13 cellular contexts compared by ENCODE assay signal in genomic region chr14:50333010-50333409, GRCh38. TPM values are rescaled to one million over a fixed set of nuclear protein-coding genes. Genes with fewer than 3 reads are reported as not detected.
DNase-seq lines count a peak whose midpoint lies in the region; ATAC-seq and TF ChIP-seq lines count a peak whose summit lies in the region.
"Had no signal": no experiment of that assay in that cellular context is flagged by ENCODE, and none has a peak within 500 bp of the region (broad histone marks: within the 10 kb centered on the region; RNA-seq: fewer than 3 reads in every experiment).

No MANE protein-coding gene starts in this region.

- no peak overlapping the region for H2BK20ac ChIP-seq in IMR-90 (ENCODE audit: low read depth, low read length)

- H3K27ac ChIP-seq in IMR-90 (ENCODE audit: insufficient read depth, low read length) = no peak overlapping the region

- no peak for TF ChIP-seq RAD21 in IMR-90 (IDR thresholded peaks at IDR 0.05; ENCODE audit: low read length)

- POLR2A ChIA-PET in IMR-90 (lab: Charles Lee; ENCODE audit: unreplicated experiment) = no interaction called here

- H3K14ac ChIP-seq in IMR-90 (replicated peaks; ENCODE audit: low read depth, low read length) = no peak overlapping the region

- no peak overlapping the region for H2AK5ac ChIP-seq in IMR-90 (ENCODE audit: low read depth, low read length)

- no peak overlapping the region for H2AK9ac ChIP-seq in IMR-90 (replicated peaks; ENCODE audit: low read depth, low read length, poor library complexity)

- in situ Hi-C loops in IMR-90 (cut with MboI; ENCODE audit: low sequenced_read_pairs) = no loop called here

- no peak for TF ChIP-seq POLR2A in IMR-90 (IDR thresholded peaks at IDR 0.05; ENCODE audit: low read depth, low read length)

- H3K9me3 ChIP-seq in IMR-90 (ENCODE audit: control insufficient read depth, insufficient read depth, low read length) = no peaks in the 10 kb centered on the region
- H3K9me3 ChIP-seq: spleen had no signal

- H2BK5ac ChIP-seq in IMR-90 (ENCODE audit: low read depth, low read length, poor library complexity, severe bottlenecking) = no peak overlapping the region

- H4K8ac ChIP-seq in IMR-90 (ENCODE audit: low read depth in 2 of 2, low read length in 2 of 2) = no peak overlapping the region

- DNase-seq in A172 (ENCODE audit: low spot score) = peak; percentile 59
- DNase-seq in IMR-90 = peak; percentile 86
- DNase-seq in dermis blood vessel endothelial cell = peak; percentile 57
- DNase-seq in immature natural killer cell = no peak
- DNase-seq in ecto neural progenitor cell (ENCODE audit: low spot score) = no peak
- DNase-seq in retina = no peak
- DNase-seq in activated naive CD4-positive, alpha-beta T cell treated with Interleukin-2 at 50 U/mL for 16 hours = no peak
- DNase-seq in iPS-NIHi11 (ENCODE audit: low spot score) = no peak
- DNase-seq: head of caudate nucleus; NCI-H187; NK-92 treated with Interleukin-12 subunit alpha and Interleukin-12 subunit beta, amount 100 ng/mL, for 24 hours; spleen; T-helper 17 cell had no signal

- 0% methylated on average over 1 of the region's 3 CpGs; no CpG with 5 or more reads in 1 of the 2 experiments for WGBS in IMR-90 (ENCODE audit: extremely low coverage in 2 of 2, insufficient read length in 1 of 2), 2 experiments

- no peaks in the 10 kb centered on the region for H3K27me3 ChIP-seq in IMR-90 (ENCODE audit: control insufficient read depth, insufficient read depth, low read length)
- H3K27me3 ChIP-seq: spleen had no signal

- no peak overlapping the region for H4K5ac ChIP-seq in IMR-90 (ENCODE audit: low read depth, low read length)

- H3K36me3 Mint-ChIP-seq in immature natural killer cell = peaks cover 4 to 25% (median 19%) of the 10 kb centered on the region in 3 donors

- H3K9me1 ChIP-seq in IMR-90 (ENCODE audit: insufficient read depth, low read length) = peaks cover 6% of the 10 kb centered on the region

- H3K56ac ChIP-seq in IMR-90 (ENCODE audit: extremely low read depth, insufficient read depth, low read length) = no peak overlapping the region

- no peak overlapping the region for H3K23ac ChIP-seq in IMR-90 (ENCODE audit: low read depth, low read length)

- no peaks in the 10 kb centered on the region for H3K9me3 Mint-ChIP-seq in immature natural killer cell

- H2AFZ ChIP-seq in IMR-90 (replicated peaks; ENCODE audit: low read length, poor library complexity) = no peak overlapping the region

- no peak overlapping the region for H3K4ac ChIP-seq in IMR-90 (ENCODE audit: low read depth, low read length)

- no peak overlapping the region for H3K4me2 ChIP-seq in IMR-90 (ENCODE audit: low read depth, low read length)

- H3K4me1 ChIP-seq in IMR-90 (ENCODE audit: control insufficient read depth, insufficient read depth, low read length) = peaks cover 14% of the 10 kb centered on the region

- no peak overlapping the region for H2BK120ac ChIP-seq in IMR-90 (ENCODE audit: low read depth, low read length)

- no peak overlapping the region for H4K91ac ChIP-seq in IMR-90 (ENCODE audit: insufficient read depth, low read depth, low read length)

- no peak overlapping the region for H3K18ac ChIP-seq in IMR-90 (ENCODE audit: low read depth, low read length)

- no peak overlapping the region for H3K4me3 Mint-ChIP-seq in immature natural killer cell
- H3K4me3 Mint-ChIP-seq: T-helper 17 cell had no signal

- dilution Hi-C loops in IMR-90 (cut with HindIII; ENCODE audit: low sequenced_read_pairs, unreplicated experiment) = no loop called here

- TF ChIP-seq CTCF in IMR-90 (conservative IDR thresholded peaks at IDR 0.05; ENCODE audit: low read depth, low read length) = no peak

- intact Hi-C loops in IMR-90 (cut with micrococcal nuclease) = no loop called here

- H3K27me3 Mint-ChIP-seq in immature natural killer cell (ENCODE audit: low read depth in 3 of 3) = no peaks in the 10 kb centered on the region
- H3K27me3 Mint-ChIP-seq: T-helper 17 cell had no signal

- no peaks in the 10 kb centered on the region for H4K20me1 ChIP-seq in IMR-90 (ENCODE audit: insufficient read depth, low read length)

- no peak overlapping the region for H3K9ac ChIP-seq in IMR-90 (ENCODE audit: low read depth, low read length)

- H3K4me3 ChIP-seq in IMR-90 (ENCODE audit: insufficient read depth, low read depth, low read length) = no peak overlapping the region
- H3K4me3 ChIP-seq: spleen had no signal

- no TSS peak for BruUV-seq in IMR-90 (replicated peaks; lab: Mats Ljungman, UMichigan)

- CTCF ChIA-PET in IMR-90 (lab: Yijun Ruan, JAX) = interaction anchor here (0.7 to 2.4 kb wide), 2 partner anchors 9 to 13 kb away, joined by 3 to 5 read pairs; no protein-coding TSS in a partner anchor

- peaks cover 0 to 12% of the 10 kb centered on the region in 2 experiments; a peak in 2 of 4 replicates for H3K79me1 ChIP-seq in IMR-90 (ENCODE audit: low read depth in 1 of 2, low read length in 2 of 2)

- H2BK15ac ChIP-seq in IMR-90 (ENCODE audit: low read depth, low read length) = 0 out of 3 replicates have a peak overlapping the region, but pooled peaks have one; percentile 8

- H3K27ac Mint-ChIP-seq in immature natural killer cell = peak overlapping the region in 5 of 6 donors; percentile 1 to 84 (median 60)
- H3K27ac Mint-ChIP-seq: T-helper 17 cell had no signal

- H3K4me1 Mint-ChIP-seq in immature natural killer cell = peaks cover 21 to 23% of the 10 kb centered on the region in 2 donors

- ATAC-seq in IMR-90 (ENCODE audit: low read depth) = peak; percentile 52
- ATAC-seq: T-helper 17 cell had no signal

- H3K36me3 ChIP-seq in IMR-90 (ENCODE audit: control insufficient read depth, insufficient read depth, low read length) = no peaks in the 10 kb centered on the region

TF ChIP-seq in IMR-90, 13 proteins besides CTCF, POLR2A, EP300 and RAD21:
- TF ChIP-seq CHD1 (IDR thresholded peaks at IDR 0.05; ENCODE audit: low read depth, low read length) (no peak), CEBPB (IDR thresholded peaks at IDR 0.05; ENCODE audit: low read depth, low read length) (peak; percentile 86)

RNA-seq across cellular contexts. Expression of gene DMAC2L, which starts 20.9 kb away (rescaled TPM):
- 2.3 and 3.5 TPM in 2 replicates for total RNA-seq in A172 (2014; rRNA removed; shearing (Covaris generic))
- 3.9 and 5.0 TPM in 2 replicates for total RNA-seq in IMR-90 (2012; rRNA removed)
- polyA plus RNA-seq in IMR-90 (2012; rRNA removed) = 6.1 and 7.8 TPM in 2 replicates
- polyA plus RNA-seq in IMR-90 (2012; cell fraction: cytosol; rRNA removed) = 2.2 and 9.5 TPM in 2 replicates
- 6.2 and 11.8 TPM in 2 replicates for polyA plus RNA-seq in IMR-90 (2012; cell fraction: nucleus; rRNA removed; ENCODE audit: low replicate concordance)
- 7.7 and 7.8 TPM in 2 replicates for total RNA-seq in dermis blood vessel endothelial cell
- polyA plus RNA-seq in immature natural killer cell = 10 to 100 TPM; 13.6 to 20.9 (median 20.0) TPM

RNA-seq across cellular contexts. Expression of gene L2HGDH, which starts 21.0 kb away (rescaled TPM):
- 3.3 and 3.7 TPM in 2 replicates for total RNA-seq in A172 (2014; rRNA removed; shearing (Covaris generic))
- 3.8 and 5.0 TPM in 2 replicates for total RNA-seq in IMR-90 (2012; rRNA removed)
- polyA plus RNA-seq in IMR-90 (2012; rRNA removed) = 2.8 and 3.1 TPM in 2 replicates
- 1.5 and 2.3 TPM in 2 replicates for polyA plus RNA-seq in IMR-90 (2012; cell fraction: cytosol; rRNA removed)
- polyA plus RNA-seq in IMR-90 (2012; cell fraction: nucleus; rRNA removed; ENCODE audit: low replicate concordance) = 0.87 and 2.4 TPM in 2 replicates
- 4.4 and 10.7 TPM in 2 replicates for total RNA-seq in dermis blood vessel endothelial cell
- 1 to 10 TPM; 2.4 to 6.4 (median 3.5) TPM for polyA plus RNA-seq in immature natural killer cell

Comparison
In these comparisons a context has a peak if more than half of its experiments do, and no peak if none do; other contexts are left out.
1. DNase-seq: peak in A172 (single experiment), IMR-90 (single experiment) and dermis blood vessel endothelial cell (single experiment); none in immature natural killer cell (0 of 3), ecto neural progenitor cell (single experiment), retina (single experiment), activated naive CD4-positive, alpha-beta T cell treated with Interleukin-2 at 50 U/mL for 16 hours (single experiment) and iPS-NIHi11 (single experiment).